In the genomic region with DNA sequence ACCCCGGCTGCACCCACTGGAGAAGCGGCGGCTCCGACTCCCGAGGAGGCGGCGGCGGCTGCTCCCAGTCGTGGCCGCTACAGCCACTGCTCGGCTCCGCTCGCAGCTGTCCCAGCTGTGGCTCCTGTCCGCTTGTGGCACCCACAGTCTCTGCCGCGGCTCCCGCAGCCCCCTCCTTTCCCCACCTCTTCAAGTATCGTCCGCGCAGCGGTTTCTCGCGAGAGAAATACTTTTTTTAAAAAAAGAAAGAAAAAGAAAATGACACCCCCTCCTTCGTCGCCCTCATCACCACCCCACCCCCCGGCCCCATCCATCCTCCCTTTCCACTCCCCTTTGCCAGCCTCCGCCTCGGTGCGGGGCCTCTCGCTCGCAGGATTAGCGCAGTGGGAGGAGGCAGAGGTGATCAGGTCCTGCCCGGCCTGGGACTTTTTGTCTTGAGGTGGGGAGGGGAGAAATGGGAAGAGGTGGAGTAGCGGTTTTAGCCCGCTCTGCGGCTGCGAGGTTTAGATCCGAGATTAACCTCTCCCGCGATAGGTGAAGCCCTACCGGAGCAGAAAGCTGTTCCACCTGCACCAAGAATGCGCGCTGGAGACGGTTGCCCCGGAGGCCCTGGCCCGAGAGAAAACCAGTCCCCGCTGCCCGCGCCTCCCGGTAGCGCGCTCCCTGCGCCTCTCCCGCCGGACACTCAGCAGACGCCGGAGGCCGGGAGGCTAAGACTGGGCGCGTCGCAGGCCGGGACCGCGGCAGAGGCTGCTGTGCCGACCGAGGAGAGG, we compare ENCODE assay signal across 8 cellular contexts. TPM values are rescaled to one million over a fixed set of nuclear protein-coding genes. Genes with fewer than 3 reads are reported as not detected.
DNase-seq lines count a peak whose midpoint lies in the region; FAIRE-seq and TF ChIP-seq lines count a peak whose summit lies in the region.

A gene (minus strand): TSS at position 152 of the 773 bp plus-strand sequence. CDS start 940 bp downstream, outside the sequence.

- H3K4me2 ChIP-seq in Loucy (ENCODE audit: low read depth, low read length, poor library complexity, severe bottlenecking) (peak within 1 kb of the TSS; percentile 67), astrocyte (ENCODE audit: low read length) (peak within 1 kb of the TSS; percentile 84)

- TF ChIP-seq POLR2A in H54 (IDR thresholded peaks at IDR 0.05; ENCODE audit: low read depth, low read length), result peak; percentile 97

- peak; percentile 58 for DNase-seq in activated CD8-positive, alpha-beta memory T cell treated with anti-CD3 and anti-CD28 coated beads, Interleukin-2, amount 50 U/mL, for 48 hours
- no peak for DNase-seq in activated CD8-positive, alpha-beta memory T cell treated with anti-CD3 and anti-CD28 coated beads for 24 hours
- peak; percentile 64 for DNase-seq in H54 (ENCODE audit: insufficient read length, low spot score)
- DNase-seq in astrocyte (ENCODE audit: low read depth), result peak; percentile 88
- DNase-seq in hepatic stellate cell (ENCODE audit: low spot score), result peak; percentile 86
- DNase-seq in posterior cingulate gyrus, result peak; percentile 56 to 97 (median 74)
- no peak for DNase-seq in NOMO-1 treated with dmso at 0.1 percent for 144 hours (lab: John Stamatoyannopoulos, UW; ENCODE audit: unreplicated experiment)

- H3K27me3 ChIP-seq in Loucy (ENCODE audit: insufficient read depth, low read length, poor library complexity, severe bottlenecking) (peaks cover 18% of the 10 kb centered on the region), astrocyte (ENCODE audit: insufficient read depth, low read length) (no peaks in the 10 kb centered on the region)

- H3K4me3 ChIP-seq in Loucy (ENCODE audit: low read length, poor library complexity, severe bottlenecking), result peak within 1 kb of the TSS; percentile 71
- peak within 1 kb of the TSS; percentile 95 for H3K4me3 ChIP-seq in astrocyte (ENCODE audit: insufficient read depth, low read depth, low read length)

- H3K9ac ChIP-seq in Loucy (ENCODE audit: low read depth, low read length, poor library complexity, severe bottlenecking), result no peak within 1 kb of the TSS
- H3K9ac ChIP-seq in astrocyte (ENCODE audit: low read length), result peak within 1 kb of the TSS; percentile 100

- TF ChIP-seq CTCF in Loucy (conservative IDR thresholded peaks at IDR 0.05; ENCODE audit: low read length), result no peak
- TF ChIP-seq CTCF in astrocyte (IDR thresholded peaks at IDR 0.05; ENCODE audit: insufficient read depth, low read depth, low read length), result no peak

- no peaks in the 10 kb centered on the region for H3K9me2 ChIP-seq in Loucy (replicated peaks; ENCODE audit: low read depth, low read length)

- H4K20me1 ChIP-seq in Loucy (ENCODE audit: insufficient read depth, low read length, poor library complexity, severe bottlenecking) (no peaks in the 10 kb centered on the region), astrocyte (ENCODE audit: insufficient read depth, low read length) (peaks cover 39% of the 10 kb centered on the region)

- no peaks in the 10 kb centered on the region for H3K9me3 ChIP-seq in Loucy (ENCODE audit: insufficient read depth, low read depth, low read length)
- H3K9me3 ChIP-seq in astrocyte (ENCODE audit: insufficient read depth, low read depth, low read length), result no peaks in the 10 kb centered on the region

- H3K4me1 ChIP-seq in Loucy (ENCODE audit: insufficient read depth, low read length, poor library complexity, severe bottlenecking) (no peaks in the 10 kb centered on the region), astrocyte (ENCODE audit: insufficient read depth, low read length) (peaks cover 16% of the 10 kb centered on the region)

- H3K36me3 ChIP-seq in Loucy (ENCODE audit: insufficient read depth, low read length), result no peaks in the 10 kb centered on the region
- peaks cover 17% of the 10 kb centered on the region for H3K36me3 ChIP-seq in astrocyte (ENCODE audit: insufficient read depth, low read length)

- H3K27me3 Mint-ChIP-seq in astrocyte (ENCODE audit: low read depth, unreplicated experiment), result no peaks in the 10 kb centered on the region

- H3F3A ChIP-seq in Loucy (ENCODE audit: low read depth), result no peaks in the 10 kb centered on the region

- no peaks in the 10 kb centered on the region for H3K36me3 Mint-ChIP-seq in astrocyte (ENCODE audit: low read depth, unreplicated experiment)

- H3K27ac Mint-ChIP-seq in astrocyte (ENCODE audit: unreplicated experiment), result peak within 1 kb of the TSS; percentile 58

- H3K79me2 ChIP-seq in Loucy (ENCODE audit: insufficient read depth, low read length) (no peaks in the 10 kb centered on the region), astrocyte (ENCODE audit: insufficient read depth, low read length) (peaks cover 59% of the 10 kb centered on the region)

- H3K27ac ChIP-seq in astrocyte (ENCODE audit: low read depth, low read length), result peak within 1 kb of the TSS; percentile 92

- no peaks in the 10 kb centered on the region for H3K9me3 Mint-ChIP-seq in astrocyte (ENCODE audit: unreplicated experiment)

- peaks cover 16% of the 10 kb centered on the region for H3K4me1 Mint-ChIP-seq in astrocyte (ENCODE audit: low read depth, unreplicated experiment)

- H2AFZ ChIP-seq in Loucy (ENCODE audit: low read length), result peak within 1 kb of the TSS; percentile 54; the same call in 1 of the 2 replicates
- H2AFZ ChIP-seq in astrocyte (ENCODE audit: low read depth, low read length), result peak within 1 kb of the TSS; percentile 87

- FAIRE-seq in H54 (lab: Jason Lieb, UNC) (no peak), astrocyte (lab: Jason Lieb, UNC) (no peak)

- peak within 1 kb of the TSS; percentile 95 for H3K4me3 Mint-ChIP-seq in astrocyte (ENCODE audit: unreplicated experiment)

- intact Hi-C loops in posterior cingulate gyrus (cut with DNase I), result loop anchor here (2.0 kb wide), 1 partner anchor 287 kb away; no protein-coding TSS in a partner anchor

RNA-seq across cellular contexts. Expression of the gene that starts here (rescaled TPM):
- 210 and 298 TPM in 2 replicates for total RNA-seq in astrocyte

Comparison
In these comparisons a context has a peak if more than half of its experiments do, and no peak if none do; other contexts are left out.
1. DNase-seq: peak in activated CD8-positive, alpha-beta memory T cell treated with anti-CD3 and anti-CD28 coated beads, Interleukin-2, amount 50 U/mL, for 48 hours (single experiment), H54 (single experiment), astrocyte (single experiment), hepatic stellate cell (single experiment) and posterior cingulate gyrus (10 of 10); none in activated CD8-positive, alpha-beta memory T cell treated with anti-CD3 and anti-CD28 coated beads for 24 hours (single experiment) and NOMO-1 treated with dmso at 0.1 percent for 144 hours (single experiment).